19 cellular contexts compared by ENCODE assay signal in the genomic region with DNA sequence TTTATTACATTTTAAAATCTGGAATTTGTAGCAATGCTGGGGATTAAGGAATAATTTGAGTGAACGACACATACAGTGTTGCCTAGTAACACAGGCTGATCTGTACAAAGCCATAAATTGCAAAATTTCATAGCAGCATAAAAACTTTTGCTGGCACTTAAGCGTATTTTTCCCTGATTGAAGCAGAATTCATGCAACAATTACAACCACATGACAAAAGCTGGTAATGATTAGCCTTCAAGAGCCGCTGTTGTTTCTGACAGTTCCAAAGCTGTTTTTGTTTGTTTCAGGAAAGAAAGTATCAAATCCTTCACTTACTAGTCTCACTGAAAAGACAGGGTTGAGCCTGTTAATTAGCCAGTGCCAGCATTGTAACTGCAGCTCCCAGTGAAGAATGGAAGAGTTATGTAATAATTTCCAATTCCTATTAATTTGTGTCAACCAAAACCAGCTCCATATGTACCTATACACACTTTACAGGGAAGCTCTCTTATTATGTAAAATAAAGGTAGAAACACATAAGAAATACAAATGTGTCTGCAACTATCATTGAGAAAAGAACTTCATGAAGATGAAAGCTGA.
"Had no signal": no experiment of that assay in that cellular context is flagged by ENCODE, and none has a peak within 500 bp of the region (broad histone marks: within the 10 kb centered on the region; RNA-seq: fewer than 3 reads in every experiment).

No MANE protein-coding gene starts in this region.

- H3K4me3 ChIP-seq: ascending aorta, breast epithelium, coronary artery, lower lobe of right lung, psoas muscle, right lobe of liver, smooth muscle cell, thoracic aorta, upper lobe of right lung had no signal

- DNase-seq: activated CD4-positive, alpha-beta T cell treated with anti-CD3 and anti-CD28 coated beads, Interleukin-2, amount 10 ng/mL, durations not matched to agents 7 days and 5 days; activated CD8-positive, alpha-beta T cell treated with anti-CD3 and anti-CD28 coated beads, Interleukin-2, amount 10 ng/mL, durations not matched to agents 7 days and 5 days; activated effector memory CD4-positive, alpha-beta T cell treated with Interleukin-2 at 50 U/mL for 16 hours; activated naive CD4-positive, alpha-beta T cell treated with anti-CD3 and anti-CD28 coated beads, Interleukin-2, amount 10 ng/mL, durations not matched to agents 7 days and 5 days; activated naive CD8-positive, alpha-beta T cell treated with anti-CD3 and anti-CD28 coated beads, Interleukin-2, amount 50 U/mL, for 24 hours; activated T-cell treated with anti-CD3 and anti-CD28 coated beads, Interleukin-2, amount 50 U/mL, for 4 hours; left cardiac atrium; lower lobe of right lung; natural killer cell; psoas muscle; right lobe of liver; stimulated activated CD4-positive, alpha-beta T cell treated with anti-CD3 and anti-CD28 coated beads, Interleukin-4, amount 100 ng/mL, for 1 hour; stimulated activated naive CD8-positive, alpha-beta T cell treated with anti-CD3 and anti-CD28 coated beads, Interleukin-15, amount 100 ng/mL, for 72 hours; upper lobe of right lung had no signal

- H3K27ac ChIP-seq: ascending aorta, coronary artery, lower lobe of right lung, psoas muscle, right lobe of liver, thoracic aorta, upper lobe of right lung had no signal

- H3K27me3 ChIP-seq: ascending aorta, breast epithelium, right lobe of liver, upper lobe of right lung had no signal

- H3K4me1 ChIP-seq: ascending aorta, breast epithelium, psoas muscle, right lobe of liver, upper lobe of right lung had no signal

- H3K9me3 ChIP-seq: ascending aorta, breast epithelium, lower lobe of right lung, psoas muscle, right lobe of liver, thoracic aorta, upper lobe of right lung had no signal

- H3K36me3 ChIP-seq: ascending aorta, breast epithelium, lower lobe of right lung, right lobe of liver, thoracic aorta, upper lobe of right lung had no signal
